In genomic region chr9:129703121-129703520, GRCh38 we compare ENCODE assay signal across 26 cellular contexts. TPM values are rescaled to one million over a fixed set of nuclear protein-coding genes. Genes with fewer than 3 reads are reported as not detected.
DNase-seq lines count a peak whose midpoint lies in the region; ATAC-seq and TF ChIP-seq lines count a peak whose summit lies in the region.
"Had no signal": no experiment of that assay in that cellular context is flagged by ENCODE, and none has a peak within 500 bp of the region (broad histone marks: within the 10 kb centered on the region; RNA-seq: fewer than 3 reads in every experiment).

No MANE protein-coding gene starts in this region.

- H3K4me3 Mint-ChIP-seq in chondrocyte (ENCODE audit: unreplicated experiment), result no peak overlapping the region
- H3K4me3 Mint-ChIP-seq: activated CD4-positive, alpha-beta memory T cell treated with anti-CD3 and anti-CD28 coated beads for 36 hours; CD4-positive, alpha-beta memory T cell; natural killer cell treated with Interleukin-12 subunit alpha and Interleukin-12 subunit beta and Interleukin-15 and Interleukin-18, amount 100 ng/mL, for 72 hours; T-helper 17 cell; WTC11 had no signal

- peak overlapping the region; percentile 88 for H3K27ac Mint-ChIP-seq in chondrocyte (ENCODE audit: unreplicated experiment)
- H3K27ac Mint-ChIP-seq: activated CD4-positive, alpha-beta memory T cell treated with anti-CD3 and anti-CD28 coated beads for 36 hours; CD4-positive, alpha-beta memory T cell; natural killer cell treated with Interleukin-12 subunit alpha and Interleukin-12 subunit beta and Interleukin-15 and Interleukin-18, amount 100 ng/mL, for 72 hours; T-helper 17 cell; WTC11 had no signal

- peaks cover 18% of the 10 kb centered on the region for H3K4me1 ChIP-seq in mucosa of descending colon (ENCODE audit: low read depth)
- H3K4me1 ChIP-seq in stomach smooth muscle (ENCODE audit: control insufficient read depth, insufficient read depth, low read length), result peaks cover 24% of the 10 kb centered on the region
- H3K4me1 ChIP-seq: adrenal gland had no signal

- no peaks in the 10 kb centered on the region for H3K27me3 ChIP-seq in stomach smooth muscle (ENCODE audit: control insufficient read depth in 1 of 2, insufficient read depth in 2 of 2, low read length in 2 of 2)
- H3K27me3 ChIP-seq: adrenal gland, cardiac muscle cell, MG63 had no signal

- H3K27me3 Mint-ChIP-seq in chondrocyte (ENCODE audit: low read depth), result no peaks in the 10 kb centered on the region

- peak overlapping the region; percentile 76 for H3K27ac ChIP-seq in stomach smooth muscle (ENCODE audit: low read length)
- H3K27ac ChIP-seq: cardiac muscle cell had no signal

- DNase-seq in EH (ENCODE audit: low read depth) (peak; percentile 31), chondrocyte (ENCODE audit: low spot score) (no peak), mucosa of descending colon (no peak), GF-D8 (lab: John Stamatoyannopoulos, UW) (no peak), CD1c-positive myeloid dendritic cell (ENCODE audit: extremely low spot score) (no peak)
- DNase-seq in activated CD4-positive, alpha-beta T cell treated with anti-CD3 and anti-CD28 coated beads for 48 hours, result no peak
- DNase-seq: activated CD4-positive, alpha-beta memory T cell treated with anti-CD3 and anti-CD28 coated beads for 36 hours; activated gamma-delta T cell treated with Interleukin-2 at 50 U/mL for 16 hours; CD4-positive, alpha-beta memory T cell; kidney; mesendoderm; NCI-H1436; NCI-H2171; NCI-H526 treated with DMSO at 0.1 percent for 48 hours; posterior cingulate gyrus; SIG-M5; T-helper 17 cell had no signal

- ATAC-seq in mucosa of descending colon, result peak; percentile 16
- no peak for ATAC-seq in HG02678 (IDR thresholded peaks at IDR 0.05; ENCODE audit: unreplicated experiment)
- ATAC-seq: T-helper 17 cell, WTC11 had no signal

- H3K9ac ChIP-seq in stomach smooth muscle (ENCODE audit: low read length in 2 of 2), result no peak overlapping the region

- H3K36me3 ChIP-seq in mucosa of descending colon (ENCODE audit: low read depth), result no peaks in the 10 kb centered on the region
- H3K36me3 ChIP-seq in stomach smooth muscle (ENCODE audit: control insufficient read depth in 2 of 2, insufficient read depth in 2 of 2, low read length in 2 of 2), result no peaks in the 10 kb centered on the region
- H3K36me3 ChIP-seq: adrenal gland, cardiac muscle cell, MG63 had no signal

- intact Hi-C loops in mucosa of descending colon (cut with DNase I, micrococcal nuclease), result no loop called here

- H3K9me3 ChIP-seq in mucosa of descending colon (no peaks in the 10 kb centered on the region), stomach smooth muscle (ENCODE audit: control insufficient read depth in 2 of 2, low read length in 2 of 2) (no peaks in the 10 kb centered on the region)
- H3K9me3 ChIP-seq: adrenal gland, MG63 had no signal

- H3K4me3 ChIP-seq in mucosa of descending colon (no peak overlapping the region), stomach smooth muscle (ENCODE audit: low read length in 2 of 2) (peak overlapping the region in 1 of 2 donors; percentile 55)
- H3K4me3 ChIP-seq: adrenal gland, cardiac muscle cell, MG63 had no signal

- H3K4me1 Mint-ChIP-seq in chondrocyte (ENCODE audit: low read depth), result peaks cover 30% of the 10 kb centered on the region
- H3K4me1 Mint-ChIP-seq: CD4-positive, alpha-beta memory T cell; WTC11 had no signal

- no peaks in the 10 kb centered on the region for H3K9me3 Mint-ChIP-seq in chondrocyte (ENCODE audit: low read depth)
- H3K9me3 Mint-ChIP-seq: activated CD4-positive, alpha-beta memory T cell treated with anti-CD3 and anti-CD28 coated beads for 36 hours; CD4-positive, alpha-beta memory T cell; natural killer cell treated with Interleukin-12 subunit alpha and Interleukin-12 subunit beta and Interleukin-15 and Interleukin-18, amount 100 ng/mL, for 72 hours; WTC11 had no signal

- TF ChIP-seq CTCF in chondrocyte (IDR thresholded peaks at IDR 0.05) (no peak), mucosa of descending colon (IDR thresholded peaks at IDR 0.05) (no peak)

- no peaks in the 10 kb centered on the region for H3K36me3 Mint-ChIP-seq in chondrocyte (ENCODE audit: low read depth)
- H3K36me3 Mint-ChIP-seq: activated CD4-positive, alpha-beta memory T cell treated with anti-CD3 and anti-CD28 coated beads for 36 hours; CD4-positive, alpha-beta memory T cell; natural killer cell treated with Interleukin-12 subunit alpha and Interleukin-12 subunit beta and Interleukin-15 and Interleukin-18, amount 100 ng/mL, for 72 hours; WTC11 had no signal

RNA-seq across cellular contexts. Expression of gene PRRX2, which starts 37.7 kb away (rescaled TPM):
- total RNA-seq in chondrocyte (4.9 to 5.7 TPM (median 5.0 TPM) in 3 replicates), mucosa of descending colon (1 to 10 TPM in 1 of 3 donors, under 1 TPM in 2; 0.38 to 1.6 (median 0.89) TPM)
- total RNA-seq: CD4-positive, alpha-beta memory T cell; frontal cortex; natural killer cell treated with Interleukin-12 subunit alpha and Interleukin-12 subunit beta and Interleukin-15 and Interleukin-18, amount 100 ng/mL, for 72 hours; OCI-LY7; T-helper 17 cell had no signal

RNA-seq across cellular contexts. Expression of gene PTGES, which starts 49.7 kb away (rescaled TPM):
- 0.95 to 3.3 TPM (median 1.3 TPM) in 3 replicates for total RNA-seq in chondrocyte
- total RNA-seq in mucosa of descending colon, result 10 to 100 TPM in 1 of 3 donors, 1 to 10 TPM in 2; 3.4 to 10.8 (median 5.2) TPM
- total RNA-seq: activated CD4-positive, alpha-beta memory T cell treated with anti-CD3 and anti-CD28 coated beads for 36 hours; CD4-positive, alpha-beta memory T cell; natural killer cell treated with Interleukin-12 subunit alpha and Interleukin-12 subunit beta and Interleukin-15 and Interleukin-18, amount 100 ng/mL, for 72 hours; OCI-LY7 had no signal
